In the genomic region with DNA sequence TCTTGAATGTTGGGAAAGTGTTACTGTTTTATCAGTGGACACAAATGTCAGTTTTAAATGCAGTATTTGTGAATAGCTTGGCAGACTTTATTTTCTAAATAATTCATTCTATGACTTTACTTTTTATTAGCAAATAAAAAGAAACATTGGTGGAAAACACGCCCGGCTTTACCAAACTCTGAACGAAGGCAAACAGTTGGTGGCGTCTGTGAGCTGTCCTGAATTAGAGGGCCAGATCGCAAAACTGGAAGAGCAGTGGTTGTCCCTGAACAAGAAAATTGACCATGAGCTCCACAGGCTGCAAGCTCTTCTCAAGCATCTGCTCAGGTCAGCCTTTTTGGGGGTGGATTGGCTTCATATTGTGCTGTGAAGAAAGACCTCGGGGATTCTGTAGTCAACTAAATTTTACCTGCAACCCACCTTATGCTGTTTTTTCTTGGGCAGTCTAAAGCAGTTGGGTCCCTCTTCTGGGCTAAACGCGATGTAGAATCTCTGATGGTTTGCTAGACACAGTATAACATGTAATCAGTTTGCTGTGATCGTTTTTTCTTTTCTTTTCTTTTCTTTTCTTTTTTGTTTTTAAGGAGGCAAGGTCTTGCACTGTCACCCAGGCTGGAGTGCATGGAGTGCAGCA, we compare ENCODE assay signal across 11 cellular contexts.
DNase-seq lines count a peak whose midpoint lies in the region; ATAC-seq, FAIRE-seq and TF ChIP-seq lines count a peak whose summit lies in the region.
"Had no signal": no experiment of that assay in that cellular context is flagged by ENCODE, and none has a peak within 500 bp of the region (broad histone marks: within the 10 kb centered on the region; RNA-seq: fewer than 3 reads in every experiment).

No MANE protein-coding gene starts in this region.

- no peaks in the 10 kb centered on the region for H3K27me3 Mint-ChIP-seq in central memory CD8-positive, alpha-beta T cell
- H3K27me3 Mint-ChIP-seq in activated CD4-positive, alpha-beta memory T cell treated with anti-CD3 and anti-CD28 coated beads, Interleukin-2, amount 10 ng/mL, durations not matched to agents 7 days and 5 days: no peaks in the 10 kb centered on the region
- H3K27me3 Mint-ChIP-seq: activated B cell treated with CpG ODN at 0.5 μM for 24 hours had no signal

- peak; percentile 56 for TF ChIP-seq RAD21 in SK-N-SH (IDR thresholded peaks at IDR 0.05; ENCODE audit: low read length)

- H3K9me2 ChIP-seq in SK-N-SH (no peaks in the 10 kb centered on the region), Karpas-422 (replicated peaks; ENCODE audit: insufficient read depth, low read length) (no peaks in the 10 kb centered on the region)

- no peak for FAIRE-seq in H54 (lab: Jason Lieb, UNC)

- H3K4me1 ChIP-seq in SK-N-SH (ENCODE audit: control insufficient read depth in 1 of 2, insufficient read depth in 2 of 2, low read depth in 1 of 2, low read length in 1 of 2): no peaks in the 10 kb centered on the region
- no peaks in the 10 kb centered on the region for H3K4me1 ChIP-seq in Karpas-422 (ENCODE audit: low read length)
- H3K4me1 ChIP-seq in osteoblast (ENCODE audit: insufficient read depth, low read length): no peaks in the 10 kb centered on the region
- H3K4me1 ChIP-seq: BLaER1 had no signal

- TF ChIP-seq CTCF in SK-N-SH (IDR thresholded peaks at IDR 0.05): peak; percentile 36
- TF ChIP-seq CTCF in osteoblast (IDR thresholded peaks at IDR 0.05; ENCODE audit: extremely low read depth, low read depth, low read length): peak; percentile 40

- H4K20me1 ChIP-seq in SK-N-SH (ENCODE audit: insufficient read depth) (no peaks in the 10 kb centered on the region), Karpas-422 (ENCODE audit: insufficient read depth, low read depth, low read length) (no peaks in the 10 kb centered on the region), osteoblast (ENCODE audit: insufficient read depth, low read length) (no peaks in the 10 kb centered on the region)
- H4K20me1 ChIP-seq: BLaER1 had no signal

- H3K36me3 ChIP-seq in SK-N-SH (replicated peaks in 1 of 2; ENCODE audit: control insufficient read depth in 1 of 2, insufficient read depth in 2 of 2, low read length in 1 of 2) (peaks cover 6 to 18% of the 10 kb centered on the region in 2 experiments), Karpas-422 (ENCODE audit: insufficient read depth, low read length) (no peaks in the 10 kb centered on the region), osteoblast (ENCODE audit: insufficient read depth, low read length) (no peaks in the 10 kb centered on the region)

- TF ChIP-seq POLR2A in H54 (IDR thresholded peaks at IDR 0.05; ENCODE audit: low read depth, low read length): no peak

- H3K4me3 ChIP-seq in SK-N-SH (ENCODE audit: low read depth in 2 of 2, low read length in 1 of 2) (no peak overlapping the region), Karpas-422 (ENCODE audit: low read length) (no peak overlapping the region), osteoblast (ENCODE audit: insufficient read depth, low read length) (no peak overlapping the region)
- H3K4me3 ChIP-seq: BLaER1 had no signal

- no peak overlapping the region for H3K27ac ChIP-seq in SK-N-SH (ENCODE audit: low read depth in 2 of 2, low read length in 1 of 2)
- no peak overlapping the region for H3K27ac ChIP-seq in Karpas-422 (ENCODE audit: low read length)
- no peak overlapping the region for H3K27ac ChIP-seq in osteoblast (ENCODE audit: low read depth, low read length)
- H3K27ac ChIP-seq: BLaER1 had no signal

- H3K9me3 ChIP-seq in SK-N-SH (no peaks in the 10 kb centered on the region), Karpas-422 (ENCODE audit: low read length) (no peaks in the 10 kb centered on the region), osteoblast (ENCODE audit: low read depth, low read length) (no peaks in the 10 kb centered on the region)
- H3K9me3 ChIP-seq: BLaER1 had no signal

- DNase-seq in SK-N-SH (no peak), Karpas-422 (peak; percentile 59), osteoblast (ENCODE audit: insufficient read length, low spot score, missing footprints) (no peak), activated gamma-delta T cell treated with Interleukin-2 at 50 U/mL for 16 hours (no peak), H54 (ENCODE audit: insufficient read length, low spot score) (no peak)
- DNase-seq in central memory CD8-positive, alpha-beta T cell (ENCODE audit: low spot score in 2 of 2): no peak
- DNase-seq in activated CD4-positive, alpha-beta memory T cell treated with anti-CD3 and anti-CD28 coated beads, Interleukin-2, amount 10 ng/mL, durations not matched to agents 7 days and 5 days: no peak
- DNase-seq: activated B cell treated with CpG ODN at 0.5 μM for 24 hours had no signal

- H3K4me2 ChIP-seq in SK-N-SH: no peak overlapping the region
- no peak overlapping the region for H3K4me2 ChIP-seq in Karpas-422 (ENCODE audit: low read depth, low read length, poor library complexity, severe bottlenecking)
- H3K4me2 ChIP-seq in osteoblast (ENCODE audit: insufficient read depth, low read length): no peak overlapping the region
- H3K4me2 ChIP-seq: BLaER1 had no signal

- no peaks in the 10 kb centered on the region for H3K27me3 ChIP-seq in SK-N-SH (ENCODE audit: insufficient read depth)
- no peaks in the 10 kb centered on the region for H3K27me3 ChIP-seq in Karpas-422 (ENCODE audit: low read length)
- H3K27me3 ChIP-seq in osteoblast (ENCODE audit: insufficient read depth, low read length): no peaks in the 10 kb centered on the region
- H3K27me3 ChIP-seq: BLaER1 had no signal

- POLR2A ChIA-PET in SK-N-SH (lab: Yijun Ruan, JAX): no interaction called here
- POLR2A ChIA-PET in activated CD4-positive, alpha-beta memory T cell treated with anti-CD3 and anti-CD28 coated beads, Interleukin-2, amount 10 ng/mL, durations not matched to agents 7 days and 5 days (lab: Charles Lee): interaction anchor here (0.8 kb wide), 1 partner anchor 8 kb away, joined by 3 read pairs; no protein-coding TSS in a partner anchor

- H3K9me3 Mint-ChIP-seq in central memory CD8-positive, alpha-beta T cell: no peaks in the 10 kb centered on the region
- H3K9me3 Mint-ChIP-seq in activated CD4-positive, alpha-beta memory T cell treated with anti-CD3 and anti-CD28 coated beads, Interleukin-2, amount 10 ng/mL, durations not matched to agents 7 days and 5 days: no peaks in the 10 kb centered on the region
- H3K9me3 Mint-ChIP-seq: activated B cell treated with CpG ODN at 0.5 μM for 24 hours, neural crest cell had no signal

- H3K4me3 Mint-ChIP-seq in central memory CD8-positive, alpha-beta T cell: no peak overlapping the region
- no peak overlapping the region for H3K4me3 Mint-ChIP-seq in activated CD4-positive, alpha-beta memory T cell treated with anti-CD3 and anti-CD28 coated beads, Interleukin-2, amount 10 ng/mL, durations not matched to agents 7 days and 5 days
- H3K4me3 Mint-ChIP-seq: activated B cell treated with CpG ODN at 0.5 μM for 24 hours, neural crest cell had no signal

- H2AFZ ChIP-seq in SK-N-SH (ENCODE audit: low read depth): no peak overlapping the region
- H2AFZ ChIP-seq in Karpas-422 (ENCODE audit: low read length): no peak overlapping the region
- no peak overlapping the region for H2AFZ ChIP-seq in osteoblast (ENCODE audit: low read length)

- H3K9ac ChIP-seq in SK-N-SH (no peak overlapping the region), Karpas-422 (ENCODE audit: low read length) (no peak overlapping the region)
- H3K9ac ChIP-seq: BLaER1 had no signal

- H3F3A ChIP-seq in SK-N-SH (replicated peaks; ENCODE audit: insufficient read depth): no peaks in the 10 kb centered on the region

- CTCF ChIA-PET in SK-N-SH (lab: Yijun Ruan, JAX): interaction anchor here (0.8 to 3.0 kb wide), 12 partner anchors 9 to 172 kb away, joined by 3 to 16 read pairs (median 3); partner anchors contain the start of gene ESR2
- CTCF ChIA-PET in activated CD4-positive, alpha-beta memory T cell treated with anti-CD3 and anti-CD28 coated beads, Interleukin-2, amount 10 ng/mL, durations not matched to agents 7 days and 5 days (lab: Charles Lee): interaction anchor here (3.1 to 3.7 kb wide), 2 partner anchors 157 to 166 kb away, joined by 16 to 18 read pairs; partner anchors contain the start of gene ESR2

- ATAC-seq in SK-N-SH treated with all-trans-retinoic acid at 6 μM for 48 hours: no peak
- ATAC-seq in central memory CD8-positive, alpha-beta T cell (replicated peaks; ENCODE audit: extremely low read depth, poor library complexity, severe bottlenecking): no peak

- no peaks in the 10 kb centered on the region for H3K79me2 ChIP-seq in SK-N-SH (ENCODE audit: insufficient read depth)
- H3K79me2 ChIP-seq in Karpas-422 (ENCODE audit: low read length): no peaks in the 10 kb centered on the region
- H3K79me2 ChIP-seq in osteoblast (ENCODE audit: insufficient read depth, low read length): no peaks in the 10 kb centered on the region

- peaks cover 5% of the 10 kb centered on the region for H3K4me1 Mint-ChIP-seq in central memory CD8-positive, alpha-beta T cell
- no peaks in the 10 kb centered on the region for H3K4me1 Mint-ChIP-seq in activated CD4-positive, alpha-beta memory T cell treated with anti-CD3 and anti-CD28 coated beads, Interleukin-2, amount 10 ng/mL, durations not matched to agents 7 days and 5 days
- H3K4me1 Mint-ChIP-seq: activated B cell treated with CpG ODN at 0.5 μM for 24 hours, neural crest cell had no signal

- 92% methylated on average over 9 of the region's 9 CpGs for WGBS in SK-N-SH (ENCODE audit: low lambda C conversion rate)

- H3K36me3 Mint-ChIP-seq in central memory CD8-positive, alpha-beta T cell (ENCODE audit: insufficient read depth): peaks cover 77% of the 10 kb centered on the region
- peaks cover 34% of the 10 kb centered on the region for H3K36me3 Mint-ChIP-seq in activated CD4-positive, alpha-beta memory T cell treated with anti-CD3 and anti-CD28 coated beads, Interleukin-2, amount 10 ng/mL, durations not matched to agents 7 days and 5 days (ENCODE audit: low read depth)

- peak overlapping the region; percentile 52 for H3K27ac Mint-ChIP-seq in central memory CD8-positive, alpha-beta T cell (ENCODE audit: low read depth)
- no peak overlapping the region for H3K27ac Mint-ChIP-seq in activated CD4-positive, alpha-beta memory T cell treated with anti-CD3 and anti-CD28 coated beads, Interleukin-2, amount 10 ng/mL, durations not matched to agents 7 days and 5 days
- H3K27ac Mint-ChIP-seq: activated B cell treated with CpG ODN at 0.5 μM for 24 hours had no signal

- no peak for TF ChIP-seq EP300 in SK-N-SH (IDR thresholded peaks at IDR 0.05; ENCODE audit: borderline replicate concordance in 1 of 2, low read depth in 1 of 2, low read length in 1 of 2)

TF ChIP-seq in SK-N-SH, 30 proteins besides CTCF, POLR2A, EP300 and RAD21 (continues in another document):
- TF ChIP-seq SMC3 (IDR thresholded peaks at IDR 0.05; ENCODE audit: low read depth, low read length): peak; percentile 44; the same call in 1 of the 2 replicates

TF ChIP-seq in SK-N-SH treated with all-trans-retinoic acid at 6 μM for 48 hours, 23 proteins besides CTCF, POLR2A, EP300 and RAD21 (continues in another document):
- no peak for TF ChIP-seq ZFP30 (CRISPR knock-in tag; IDR thresholded peaks at IDR 0.05)
- TF ChIP-seq ZNF8 (CRISPR knock-in tag; IDR thresholded peaks at IDR 0.05): no peak
- no peak for TF ChIP-seq ZNF565 (CRISPR knock-in tag; conservative IDR thresholded peaks at IDR 0.05; ENCODE audit: low read depth)
- TF ChIP-seq ESRRG (CRISPR knock-in tag; IDR thresholded peaks at IDR 0.05): no peak
- TF ChIP-seq ZC3H10 (CRISPR knock-in tag; IDR thresholded peaks at IDR 0.05): no peak
